ENCODE assay signal across 1 cellular context in the genomic region with DNA sequence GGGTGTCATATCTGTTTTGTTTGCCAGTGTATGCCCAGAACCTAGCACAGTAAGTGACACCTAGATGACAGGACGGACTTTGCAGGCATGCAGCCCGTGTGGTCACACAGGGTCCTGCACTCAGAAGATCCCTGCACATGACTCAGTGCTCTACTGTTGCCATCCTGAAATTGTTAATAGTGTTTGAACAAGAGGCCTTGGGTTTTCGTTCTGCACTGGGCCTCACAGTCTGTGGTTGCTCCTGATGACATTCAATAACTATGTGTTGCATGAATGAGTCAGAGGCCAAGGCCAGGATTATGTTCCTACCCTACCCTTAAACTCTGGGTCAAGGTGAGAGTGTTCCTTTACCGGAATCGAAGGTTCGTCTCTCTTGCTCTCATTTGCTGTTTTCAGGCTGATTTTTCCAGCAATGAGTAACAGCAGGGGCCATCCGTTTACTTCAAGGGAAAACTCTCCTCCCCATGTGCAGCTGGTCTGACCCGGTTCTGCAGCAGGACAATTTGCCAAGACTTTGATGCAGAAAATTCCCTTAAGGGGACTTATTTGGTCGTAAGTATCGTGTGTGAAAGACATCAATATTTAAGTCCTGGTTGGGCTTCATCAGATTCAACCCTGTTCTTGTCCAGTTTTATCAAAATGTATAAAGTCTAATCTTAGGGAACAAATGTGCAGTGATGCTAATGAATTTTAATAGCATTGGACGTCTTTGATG.
A peak's percentile ranks its signal among the peaks of the same experiment; 100 is the strongest.
TF ChIP-seq lines count a peak whose summit lies in the region.

No MANE protein-coding gene starts in this region.

TF ChIP-seq in HepG2, 621 proteins besides CTCF, POLR2A, EP300 and RAD21 (continued from another document and continues in another):
- peak; percentile 90 for TF ChIP-seq ZNF350 (CRISPR knock-in tag; IDR thresholded peaks at IDR 0.05; ENCODE audit: borderline replicate concordance, low read depth)
- TF ChIP-seq HNRNPH1 (optimal IDR thresholded peaks at IDR 0.05; ENCODE audit: low read depth, low read length) = no peak
- peak; percentile 93 for TF ChIP-seq ZNF136 (CRISPR knock-in tag; IDR thresholded peaks at IDR 0.05; ENCODE audit: low read depth)
- 0 out of 2 replicates have a peak, but pooled peaks have one; percentile 30 for TF ChIP-seq ZNF180 (CRISPR knock-in tag; IDR thresholded peaks at IDR 0.05; ENCODE audit: borderline replicate concordance, low read depth)
- TF ChIP-seq KDM2A (CRISPR knock-in tag; IDR thresholded peaks at IDR 0.05; ENCODE audit: borderline replicate concordance, low read depth) = peak; percentile 89
- TF ChIP-seq, protein P1, sequence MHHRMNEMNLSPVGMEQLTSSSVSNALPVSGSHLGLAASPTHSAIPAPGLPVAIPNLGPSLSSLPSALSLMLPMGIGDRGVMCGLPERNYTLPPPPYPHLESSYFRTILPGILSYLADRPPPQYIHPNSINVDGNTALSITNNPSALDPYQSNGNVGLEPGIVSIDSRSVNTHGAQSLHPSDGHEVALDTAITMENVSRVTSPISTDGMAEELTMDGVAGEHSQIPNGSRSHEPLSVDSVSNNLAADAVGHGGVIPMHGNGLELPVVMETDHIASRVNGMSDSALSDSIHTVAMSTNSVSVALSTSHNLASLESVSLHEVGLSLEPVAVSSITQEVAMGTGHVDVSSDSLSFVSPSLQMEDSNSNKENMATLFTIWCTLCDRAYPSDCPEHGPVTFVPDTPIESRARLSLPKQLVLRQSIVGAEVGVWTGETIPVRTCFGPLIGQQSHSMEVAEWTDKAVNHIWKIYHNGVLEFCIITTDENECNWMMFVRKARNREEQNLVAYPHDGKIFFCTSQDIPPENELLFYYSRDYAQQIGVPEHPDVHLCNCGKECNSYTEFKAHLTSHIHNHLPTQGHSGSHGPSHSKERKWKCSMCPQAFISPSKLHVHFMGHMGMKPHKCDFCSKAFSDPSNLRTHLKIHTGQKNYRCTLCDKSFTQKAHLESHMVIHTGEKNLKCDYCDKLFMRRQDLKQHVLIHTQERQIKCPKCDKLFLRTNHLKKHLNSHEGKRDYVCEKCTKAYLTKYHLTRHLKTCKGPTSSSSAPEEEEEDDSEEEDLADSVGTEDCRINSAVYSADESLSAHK (CRISPR knock-in tag; IDR thresholded peaks at IDR 0.05; ENCODE audit: borderline replicate concordance) = no peak
- TF ChIP-seq, protein P2, sequence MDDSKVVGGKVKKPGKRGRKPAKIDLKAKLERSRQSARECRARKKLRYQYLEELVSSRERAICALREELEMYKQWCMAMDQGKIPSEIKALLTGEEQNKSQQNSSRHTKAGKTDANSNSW (CRISPR knock-in tag; IDR thresholded peaks at IDR 0.05; ENCODE audit: borderline replicate concordance) = peak; percentile 79; the same call in 1 of the 2 replicates
- TF ChIP-seq ZNF253 (CRISPR knock-in tag; IDR thresholded peaks at IDR 0.05; ENCODE audit: borderline replicate concordance) = no peak
- TF ChIP-seq SP5 (CRISPR knock-in tag; IDR thresholded peaks at IDR 0.05; ENCODE audit: borderline replicate concordance, low read depth) = peak; percentile 58
- TF ChIP-seq REXO4 (CRISPR knock-in tag; IDR thresholded peaks at IDR 0.05; ENCODE audit: borderline replicate concordance) = no peak
- TF ChIP-seq, protein P3, sequence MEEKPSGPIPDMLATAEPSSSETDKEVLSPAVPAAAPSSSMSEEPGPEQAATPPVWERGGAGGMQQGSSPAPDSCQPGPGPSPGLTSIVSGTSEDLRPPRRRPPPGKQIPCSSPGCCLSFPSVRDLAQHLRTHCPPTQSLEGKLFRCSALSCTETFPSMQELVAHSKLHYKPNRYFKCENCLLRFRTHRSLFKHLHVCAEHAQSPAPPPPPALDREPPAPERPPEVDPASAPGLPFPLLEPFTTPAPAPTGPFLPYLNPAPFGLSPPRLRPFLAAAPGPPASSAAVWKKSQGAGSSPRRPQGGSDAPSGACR (CRISPR knock-in tag; IDR thresholded peaks at IDR 0.05) = peak; percentile 93; the same call in 1 of the 2 replicates
- TF ChIP-seq, protein P4, sequence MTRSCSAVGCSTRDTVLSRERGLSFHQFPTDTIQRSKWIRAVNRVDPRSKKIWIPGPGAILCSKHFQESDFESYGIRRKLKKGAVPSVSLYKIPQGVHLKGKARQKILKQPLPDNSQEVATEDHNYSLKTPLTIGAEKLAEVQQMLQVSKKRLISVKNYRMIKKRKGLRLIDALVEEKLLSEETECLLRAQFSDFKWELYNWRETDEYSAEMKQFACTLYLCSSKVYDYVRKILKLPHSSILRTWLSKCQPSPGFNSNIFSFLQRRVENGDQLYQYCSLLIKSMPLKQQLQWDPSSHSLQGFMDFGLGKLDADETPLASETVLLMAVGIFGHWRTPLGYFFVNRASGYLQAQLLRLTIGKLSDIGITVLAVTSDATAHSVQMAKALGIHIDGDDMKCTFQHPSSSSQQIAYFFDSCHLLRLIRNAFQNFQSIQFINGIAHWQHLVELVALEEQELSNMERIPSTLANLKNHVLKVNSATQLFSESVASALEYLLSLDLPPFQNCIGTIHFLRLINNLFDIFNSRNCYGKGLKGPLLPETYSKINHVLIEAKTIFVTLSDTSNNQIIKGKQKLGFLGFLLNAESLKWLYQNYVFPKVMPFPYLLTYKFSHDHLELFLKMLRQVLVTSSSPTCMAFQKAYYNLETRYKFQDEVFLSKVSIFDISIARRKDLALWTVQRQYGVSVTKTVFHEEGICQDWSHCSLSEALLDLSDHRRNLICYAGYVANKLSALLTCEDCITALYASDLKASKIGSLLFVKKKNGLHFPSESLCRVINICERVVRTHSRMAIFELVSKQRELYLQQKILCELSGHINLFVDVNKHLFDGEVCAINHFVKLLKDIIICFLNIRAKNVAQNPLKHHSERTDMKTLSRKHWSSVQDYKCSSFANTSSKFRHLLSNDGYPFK (CRISPR knock-in tag; IDR thresholded peaks at IDR 0.05; ENCODE audit: borderline replicate concordance) = 0 out of 2 replicates have a peak, but pooled peaks have one; percentile 6
- TF ChIP-seq ZNF263 (CRISPR knock-in tag; IDR thresholded peaks at IDR 0.05) = 0 out of 2 replicates have a peak, but pooled peaks have one; percentile 69
- TF ChIP-seq ELF1 (CRISPR knock-in tag; IDR thresholded peaks at IDR 0.05) = peak; percentile 70
- TF ChIP-seq ATRX (CRISPR knock-in tag; IDR thresholded peaks at IDR 0.05; ENCODE audit: borderline replicate concordance) = peak; percentile 65; the same call in 1 of the 2 replicates
- TF ChIP-seq, protein P5, sequence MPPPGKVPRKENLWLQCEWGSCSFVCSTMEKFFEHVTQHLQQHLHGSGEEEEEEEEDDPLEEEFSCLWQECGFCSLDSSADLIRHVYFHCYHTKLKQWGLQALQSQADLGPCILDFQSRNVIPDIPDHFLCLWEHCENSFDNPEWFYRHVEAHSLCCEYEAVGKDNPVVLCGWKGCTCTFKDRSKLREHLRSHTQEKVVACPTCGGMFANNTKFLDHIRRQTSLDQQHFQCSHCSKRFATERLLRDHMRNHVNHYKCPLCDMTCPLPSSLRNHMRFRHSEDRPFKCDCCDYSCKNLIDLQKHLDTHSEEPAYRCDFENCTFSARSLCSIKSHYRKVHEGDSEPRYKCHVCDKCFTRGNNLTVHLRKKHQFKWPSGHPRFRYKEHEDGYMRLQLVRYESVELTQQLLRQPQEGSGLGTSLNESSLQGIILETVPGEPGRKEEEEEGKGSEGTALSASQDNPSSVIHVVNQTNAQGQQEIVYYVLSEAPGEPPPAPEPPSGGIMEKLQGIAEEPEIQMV (CRISPR knock-in tag; IDR thresholded peaks at IDR 0.05; ENCODE audit: low read depth) = peak; percentile 54; the same call in 1 of the 2 replicates
- peak; percentile 99 for TF ChIP-seq MIER3 (CRISPR knock-in tag; IDR thresholded peaks at IDR 0.05; ENCODE audit: borderline replicate concordance)
- peak; percentile 90 for TF ChIP-seq KDM6A (CRISPR knock-in tag; IDR thresholded peaks at IDR 0.05; ENCODE audit: low read depth)
- TF ChIP-seq ZNF138 (CRISPR knock-in tag; IDR thresholded peaks at IDR 0.05; ENCODE audit: low read depth) = 0 out of 2 replicates have a peak, but pooled peaks have one; percentile 32
- TF ChIP-seq, protein P6, sequence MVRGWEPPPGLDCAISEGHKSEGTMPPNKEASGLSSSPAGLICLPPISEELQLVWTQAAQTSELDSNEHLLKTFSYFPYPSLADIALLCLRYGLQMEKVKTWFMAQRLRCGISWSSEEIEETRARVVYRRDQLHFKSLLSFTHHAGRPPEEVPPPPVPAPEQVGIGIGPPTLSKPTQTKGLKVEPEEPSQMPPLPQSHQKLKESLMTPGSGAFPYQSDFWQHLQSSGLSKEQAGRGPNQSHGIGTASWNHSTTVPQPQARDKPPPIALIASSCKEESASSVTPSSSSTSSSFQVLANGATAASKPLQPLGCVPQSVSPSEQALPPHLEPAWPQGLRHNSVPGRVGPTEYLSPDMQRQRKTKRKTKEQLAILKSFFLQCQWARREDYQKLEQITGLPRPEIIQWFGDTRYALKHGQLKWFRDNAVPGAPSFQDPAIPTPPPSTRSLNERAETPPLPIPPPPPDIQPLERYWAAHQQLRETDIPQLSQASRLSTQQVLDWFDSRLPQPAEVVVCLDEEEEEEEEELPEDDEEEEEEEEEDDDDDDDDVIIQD (CRISPR knock-in tag; IDR thresholded peaks at IDR 0.05; ENCODE audit: low read depth) = peak; percentile 97
- no peak for TF ChIP-seq JARID2 (CRISPR knock-in tag; IDR thresholded peaks at IDR 0.05; ENCODE audit: insufficient replicate concordance)
- TF ChIP-seq, protein P7, sequence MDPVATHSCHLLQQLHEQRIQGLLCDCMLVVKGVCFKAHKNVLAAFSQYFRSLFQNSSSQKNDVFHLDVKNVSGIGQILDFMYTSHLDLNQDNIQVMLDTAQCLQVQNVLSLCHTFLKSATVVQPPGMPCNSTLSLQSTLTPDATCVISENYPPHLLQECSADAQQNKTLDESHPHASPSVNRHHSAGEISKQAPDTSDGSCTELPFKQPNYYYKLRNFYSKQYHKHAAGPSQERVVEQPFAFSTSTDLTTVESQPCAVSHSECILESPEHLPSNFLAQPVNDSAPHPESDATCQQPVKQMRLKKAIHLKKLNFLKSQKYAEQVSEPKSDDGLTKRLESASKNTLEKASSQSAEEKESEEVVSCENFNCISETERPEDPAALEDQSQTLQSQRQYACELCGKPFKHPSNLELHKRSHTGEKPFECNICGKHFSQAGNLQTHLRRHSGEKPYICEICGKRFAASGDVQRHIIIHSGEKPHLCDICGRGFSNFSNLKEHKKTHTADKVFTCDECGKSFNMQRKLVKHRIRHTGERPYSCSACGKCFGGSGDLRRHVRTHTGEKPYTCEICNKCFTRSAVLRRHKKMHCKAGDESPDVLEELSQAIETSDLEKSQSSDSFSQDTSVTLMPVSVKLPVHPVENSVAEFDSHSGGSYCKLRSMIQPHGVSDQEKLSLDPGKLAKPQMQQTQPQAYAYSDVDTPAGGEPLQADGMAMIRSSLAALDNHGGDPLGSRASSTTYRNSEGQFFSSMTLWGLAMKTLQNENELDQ (CRISPR knock-in tag; IDR thresholded peaks at IDR 0.05; ENCODE audit: borderline replicate concordance) = no peak
- TF ChIP-seq FOXA3 (CRISPR knock-in tag; IDR thresholded peaks at IDR 0.05) = peak; percentile 98
- TF ChIP-seq, protein P8, sequence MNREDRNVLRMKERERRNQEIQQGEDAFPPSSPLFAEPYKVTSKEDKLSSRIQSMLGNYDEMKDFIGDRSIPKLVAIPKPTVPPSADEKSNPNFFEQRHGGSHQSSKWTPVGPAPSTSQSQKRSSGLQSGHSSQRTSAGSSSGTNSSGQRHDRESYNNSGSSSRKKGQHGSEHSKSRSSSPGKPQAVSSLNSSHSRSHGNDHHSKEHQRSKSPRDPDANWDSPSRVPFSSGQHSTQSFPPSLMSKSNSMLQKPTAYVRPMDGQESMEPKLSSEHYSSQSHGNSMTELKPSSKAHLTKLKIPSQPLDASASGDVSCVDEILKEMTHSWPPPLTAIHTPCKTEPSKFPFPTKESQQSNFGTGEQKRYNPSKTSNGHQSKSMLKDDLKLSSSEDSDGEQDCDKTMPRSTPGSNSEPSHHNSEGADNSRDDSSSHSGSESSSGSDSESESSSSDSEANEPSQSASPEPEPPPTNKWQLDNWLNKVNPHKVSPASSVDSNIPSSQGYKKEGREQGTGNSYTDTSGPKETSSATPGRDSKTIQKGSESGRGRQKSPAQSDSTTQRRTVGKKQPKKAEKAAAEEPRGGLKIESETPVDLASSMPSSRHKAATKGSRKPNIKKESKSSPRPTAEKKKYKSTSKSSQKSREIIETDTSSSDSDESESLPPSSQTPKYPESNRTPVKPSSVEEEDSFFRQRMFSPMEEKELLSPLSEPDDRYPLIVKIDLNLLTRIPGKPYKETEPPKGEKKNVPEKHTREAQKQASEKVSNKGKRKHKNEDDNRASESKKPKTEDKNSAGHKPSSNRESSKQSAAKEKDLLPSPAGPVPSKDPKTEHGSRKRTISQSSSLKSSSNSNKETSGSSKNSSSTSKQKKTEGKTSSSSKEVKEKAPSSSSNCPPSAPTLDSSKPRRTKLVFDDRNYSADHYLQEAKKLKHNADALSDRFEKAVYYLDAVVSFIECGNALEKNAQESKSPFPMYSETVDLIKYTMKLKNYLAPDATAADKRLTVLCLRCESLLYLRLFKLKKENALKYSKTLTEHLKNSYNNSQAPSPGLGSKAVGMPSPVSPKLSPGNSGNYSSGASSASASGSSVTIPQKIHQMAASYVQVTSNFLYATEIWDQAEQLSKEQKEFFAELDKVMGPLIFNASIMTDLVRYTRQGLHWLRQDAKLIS (CRISPR knock-in tag; IDR thresholded peaks at IDR 0.05) = 0 out of 2 replicates have a peak, but pooled peaks have one; percentile 72
- no peak for TF ChIP-seq ZSCAN30 (CRISPR knock-in tag; IDR thresholded peaks at IDR 0.05)
- TF ChIP-seq, protein P9, sequence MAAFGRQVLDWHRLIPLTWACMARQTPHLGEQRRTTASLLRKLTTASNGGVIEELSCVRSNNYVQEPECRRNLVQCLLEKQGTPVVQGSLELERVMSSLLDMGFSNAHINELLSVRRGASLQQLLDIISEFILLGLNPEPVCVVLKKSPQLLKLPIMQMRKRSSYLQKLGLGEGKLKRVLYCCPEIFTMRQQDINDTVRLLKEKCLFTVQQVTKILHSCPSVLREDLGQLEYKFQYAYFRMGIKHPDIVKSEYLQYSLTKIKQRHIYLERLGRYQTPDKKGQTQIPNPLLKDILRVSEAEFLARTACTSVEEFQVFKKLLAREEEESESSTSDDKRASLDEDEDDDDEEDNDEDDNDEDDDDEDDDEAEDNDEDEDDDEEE (CRISPR knock-in tag; IDR thresholded peaks at IDR 0.05) = 0 out of 2 replicates have a peak, but pooled peaks have one; percentile 19
- TF ChIP-seq ZFYVE20 (CRISPR knock-in tag; IDR thresholded peaks at IDR 0.05; ENCODE audit: borderline replicate concordance, low read depth) = no peak
- TF ChIP-seq, protein P10, sequence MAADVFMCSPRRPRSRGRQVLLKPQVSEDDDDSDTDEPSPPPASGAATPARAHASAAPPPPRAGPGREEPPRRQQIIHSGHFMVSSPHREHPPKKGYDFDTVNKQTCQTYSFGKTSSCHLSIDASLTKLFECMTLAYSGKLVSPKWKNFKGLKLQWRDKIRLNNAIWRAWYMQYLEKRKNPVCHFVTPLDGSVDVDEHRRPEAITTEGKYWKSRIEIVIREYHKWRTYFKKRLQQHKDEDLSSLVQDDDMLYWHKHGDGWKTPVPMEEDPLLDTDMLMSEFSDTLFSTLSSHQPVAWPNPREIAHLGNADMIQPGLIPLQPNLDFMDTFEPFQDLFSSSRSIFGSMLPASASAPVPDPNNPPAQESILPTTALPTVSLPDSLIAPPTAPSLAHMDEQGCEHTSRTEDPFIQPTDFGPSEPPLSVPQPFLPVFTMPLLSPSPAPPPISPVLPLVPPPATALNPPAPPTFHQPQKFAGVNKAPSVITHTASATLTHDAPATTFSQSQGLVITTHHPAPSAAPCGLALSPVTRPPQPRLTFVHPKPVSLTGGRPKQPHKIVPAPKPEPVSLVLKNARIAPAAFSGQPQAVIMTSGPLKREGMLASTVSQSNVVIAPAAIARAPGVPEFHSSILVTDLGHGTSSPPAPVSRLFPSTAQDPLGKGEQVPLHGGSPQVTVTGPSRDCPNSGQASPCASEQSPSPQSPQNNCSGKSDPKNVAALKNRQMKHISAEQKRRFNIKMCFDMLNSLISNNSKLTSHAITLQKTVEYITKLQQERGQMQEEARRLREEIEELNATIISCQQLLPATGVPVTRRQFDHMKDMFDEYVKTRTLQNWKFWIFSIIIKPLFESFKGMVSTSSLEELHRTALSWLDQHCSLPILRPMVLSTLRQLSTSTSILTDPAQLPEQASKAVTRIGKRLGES (CRISPR knock-in tag; IDR thresholded peaks at IDR 0.05; ENCODE audit: borderline replicate concordance) = no peak; the same call in 1 of the 2 replicates
- no peak for TF ChIP-seq IKZF1 (IDR thresholded peaks at IDR 0.05)
